Comparison of ENCODE assay signal across 10 cellular contexts in the genomic region with DNA sequence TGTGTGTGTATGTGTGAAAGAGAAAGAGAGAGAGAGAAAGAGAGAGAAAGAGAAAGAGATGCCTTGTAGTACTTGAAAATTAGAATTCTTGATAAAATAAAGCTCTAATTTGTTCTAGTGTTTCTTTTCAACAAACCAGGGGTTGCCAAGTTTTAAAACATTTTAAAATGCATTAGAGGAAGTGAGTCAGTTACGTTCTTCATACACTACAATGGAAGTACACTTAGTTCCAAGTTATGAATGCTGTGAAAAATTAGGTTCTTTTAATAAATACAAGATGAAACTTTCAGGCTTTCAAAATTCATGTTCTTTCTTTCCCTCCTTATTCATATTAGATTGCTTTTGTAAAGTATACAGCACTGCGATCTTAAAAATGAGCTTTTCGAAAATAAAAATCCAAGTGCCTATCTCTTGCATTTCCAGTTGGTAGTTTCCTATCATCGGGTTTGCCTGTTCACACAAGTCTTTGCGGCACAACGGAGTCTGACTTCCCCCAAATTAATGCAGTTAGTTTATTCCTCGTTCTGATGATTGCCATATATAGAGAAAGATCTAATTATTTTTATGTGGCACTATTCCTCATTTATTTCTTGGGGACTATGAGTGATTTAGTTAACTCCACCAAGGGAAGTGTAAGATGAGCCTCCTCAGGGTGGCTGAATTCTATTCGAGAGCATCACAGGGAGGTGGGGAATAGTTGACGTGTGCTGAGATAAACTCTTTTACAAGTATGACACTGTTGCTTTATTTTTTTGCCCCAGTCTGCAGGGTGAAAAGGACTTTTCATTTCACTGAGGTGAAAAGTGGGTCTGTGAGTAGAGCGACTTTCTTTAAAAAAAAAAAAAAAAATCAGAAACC.
DNase-seq lines count a peak whose midpoint lies in the region; ATAC-seq, FAIRE-seq and TF ChIP-seq lines count a peak whose summit lies in the region.
"Had no signal": no experiment of that assay in that cellular context is flagged by ENCODE, and none has a peak within 500 bp of the region (broad histone marks: within the 10 kb centered on the region; RNA-seq: fewer than 3 reads in every experiment).

No MANE protein-coding gene starts in this region.

- TF ChIP-seq CTCF in astrocyte of the cerebellum (IDR thresholded peaks at IDR 0.05; ENCODE audit: low read depth, low read length, missing control alignments): no peak
- TF ChIP-seq CTCF in left ventricle myocardium inferior (IDR thresholded peaks at IDR 0.05; ENCODE audit: borderline replicate concordance): no peak
- TF ChIP-seq CTCF in psoas muscle (IDR thresholded peaks at IDR 0.05): no peak

- in situ Hi-C loops in astrocyte of the cerebellum (cut with HindIII; ENCODE audit: low sequenced_read_pairs): no loop called here

- peak overlapping the region; percentile 38 for H3K4me3 ChIP-seq in astrocyte of the cerebellum (ENCODE audit: low read depth, low read length)
- peak overlapping the region; percentile 64 for H3K4me3 ChIP-seq in left ventricle myocardium inferior
- peak overlapping the region; percentile 65 for H3K4me3 ChIP-seq in psoas muscle

- WGBS in psoas muscle, 3 donors: 19 to 30% (median 19%) methylated on average over 10 of the region's 10 CpGs

- H3K27ac ChIP-seq in left ventricle myocardium inferior (replicated peaks) (peak overlapping the region; percentile 84), psoas muscle (no peak overlapping the region), substantia nigra (ENCODE audit: low read depth, low read length, poor library complexity, severe bottlenecking) (no peak overlapping the region)

- DNase-seq in ELR (ENCODE audit: low read depth): peak; percentile 59
- DNase-seq in astrocyte of the cerebellum (ENCODE audit: low read depth): peak; percentile 8
- DNase-seq in left ventricle myocardium inferior: no peak
- DNase-seq in psoas muscle: no peak
- DNase-seq in substantia nigra (lab: John Stamatoyannopoulos, UW): no peak
- no peak for DNase-seq in GM12891 (ENCODE audit: insufficient read length, low spot score)
- DNase-seq in middle frontal gyrus (ENCODE audit: extremely low spot score, low spot score): no peak
- DNase-seq: activated naive CD4-positive, alpha-beta T cell treated with anti-CD3 and anti-CD28 coated beads, Interleukin-2, amount 10 ng/mL, durations not matched to agents 7 days and 5 days; DMS79 treated with DMSO at 0.1 percent for 48 hours had no signal

- no peak for FAIRE-seq in GM12891 (lab: Jason Lieb, UNC)

- H3K36me3 ChIP-seq in left ventricle myocardium inferior (no peaks in the 10 kb centered on the region), psoas muscle (ENCODE audit: insufficient read depth in 1 of 2, low read depth in 1 of 2) (no peaks in the 10 kb centered on the region)

- H3K27me3 ChIP-seq in left ventricle myocardium inferior (ENCODE audit: low read depth) (no peaks in the 10 kb centered on the region), psoas muscle (ENCODE audit: insufficient read depth in 3 of 3, low read length in 2 of 3) (no peaks in the 10 kb centered on the region)

- ATAC-seq in psoas muscle (peak in 3 of 4 donors; percentile 42 to 69 (median 66)), GM19463 (IDR thresholded peaks at IDR 0.05; ENCODE audit: unreplicated experiment) (no peak)

- intact Hi-C loops in left ventricle myocardium inferior (cut with micrococcal nuclease) (no loop called here), psoas muscle (cut with DNase I) (no loop called here)

- H3K9me3 ChIP-seq in left ventricle myocardium inferior (replicated peaks) (no peaks in the 10 kb centered on the region), psoas muscle (no peaks in the 10 kb centered on the region)

- peaks cover 59% of the 10 kb centered on the region for H3K4me1 ChIP-seq in left ventricle myocardium inferior
- H3K4me1 ChIP-seq in psoas muscle: peaks cover 6% of the 10 kb centered on the region

- TF ChIP-seq POLR2A in GM12891 (IDR thresholded peaks at IDR 0.05; ENCODE audit: low read depth, low read length): no peak

TF ChIP-seq in GM12891, 5 proteins besides CTCF, POLR2A, EP300 and RAD21:
- no peak for TF ChIP-seq TAF1 (IDR thresholded peaks at IDR 0.05; ENCODE audit: low read depth, low read length)
- no peak for TF ChIP-seq SPI1 (IDR thresholded peaks at IDR 0.05; ENCODE audit: low read depth, low read length)
- TF ChIP-seq PAX5 (IDR thresholded peaks at IDR 0.05; ENCODE audit: insufficient read depth, low read length, severe bottlenecking): no peak
- TF ChIP-seq POLR2AphosphoS5 (IDR thresholded peaks at IDR 0.05; ENCODE audit: low read depth, low read length): no peak
- no peak for TF ChIP-seq POU2F2 (IDR thresholded peaks at IDR 0.05; ENCODE audit: low read depth, low read length)

Comparison
In these comparisons a context has a peak if more than half of its experiments do, and no peak if none do; other contexts are left out.
1. DNase-seq: peak in ELR (single experiment) and astrocyte of the cerebellum (single experiment); none in left ventricle myocardium inferior (single experiment), psoas muscle (0 of 2), substantia nigra (0 of 49), GM12891 (single experiment) and middle frontal gyrus (single experiment).
2. Peak in every context shown above with its lines, with median percentiles within 50 percentile points of each other: H3K4me3 ChIP-seq.